Comparison of ENCODE assay signal across 13 cellular contexts in genomic region chr13:101649490-101650126, GRCh38.
DNase-seq lines count a peak whose midpoint lies in the region; ATAC-seq and TF ChIP-seq lines count a peak whose summit lies in the region.
"Had no signal": no experiment of that assay in that cellular context is flagged by ENCODE, and none has a peak within 500 bp of the region (broad histone marks: within the 10 kb centered on the region; RNA-seq: fewer than 3 reads in every experiment).

No MANE protein-coding gene starts in this region.

- DNase-seq in BJ (ENCODE audit: low read depth), result peak; percentile 33
- peak; percentile 36 for DNase-seq in NB4 (ENCODE audit: low read depth)
- DNase-seq in dedifferentiated amniotic fluid mesenchymal stem cell (ENCODE audit: extremely low spot score), result peak; percentile 69
- peak; percentile 34 for DNase-seq in myocyte (ENCODE audit: low read depth)
- no peak for DNase-seq in HT-29 (ENCODE audit: low spot score)
- DNase-seq in endothelial cell (ENCODE audit: low spot score), result no peak
- DNase-seq: erythroblast, Kasumi-1, NCI-H526 treated with DMSO at 0.1 percent for 48 hours, sigmoid colon, T-helper 1 cell had no signal

- no peaks in the 10 kb centered on the region for H3K27me3 Mint-ChIP-seq in endothelial cell (ENCODE audit: unreplicated experiment)

- TF ChIP-seq POLR2A in NB4 (IDR thresholded peaks at IDR 0.05; ENCODE audit: extremely low read depth, insufficient read length), result no peak

- H3K4me1 Mint-ChIP-seq in endothelial cell (ENCODE audit: unreplicated experiment), result no peaks in the 10 kb centered on the region

- POLR2A ChIA-PET in BJ (lab: Charles Lee), result no interaction called here

- ATAC-seq in HG02981 (IDR thresholded peaks at IDR 0.05; ENCODE audit: unreplicated experiment) (no peak), GM19351 (IDR thresholded peaks at IDR 0.05; ENCODE audit: unreplicated experiment) (no peak)

- H3K36me3 ChIP-seq in BJ (ENCODE audit: control insufficient read depth, insufficient read depth, low read length), result no peaks in the 10 kb centered on the region
- H3K36me3 ChIP-seq: sigmoid colon had no signal

- no peak overlapping the region for H3K4me3 Mint-ChIP-seq in endothelial cell (ENCODE audit: unreplicated experiment)

- H3K9me3 Mint-ChIP-seq in endothelial cell (ENCODE audit: unreplicated experiment), result no peaks in the 10 kb centered on the region

- TF ChIP-seq CTCF in BJ (IDR thresholded peaks at IDR 0.05; ENCODE audit: insufficient read depth, low read depth, low read length), result no peak
- no peak for TF ChIP-seq CTCF in NB4 (IDR thresholded peaks at IDR 0.05; ENCODE audit: low read depth, low read length)
- TF ChIP-seq CTCF in endothelial cell (IDR thresholded peaks at IDR 0.05; ENCODE audit: unreplicated experiment), result no peak

- CTCF ChIA-PET in BJ (lab: Yijun Ruan, JAX), result interaction anchor here (0.6 kb wide), 1 partner anchor 277 kb away, joined by 3 read pairs; no protein-coding TSS in a partner anchor

- no peaks in the 10 kb centered on the region for H3K36me3 Mint-ChIP-seq in endothelial cell (ENCODE audit: low read depth, unreplicated experiment)

- H3K4me3 ChIP-seq in BJ (ENCODE audit: low read depth, low read length) (no peak overlapping the region), NB4 (ENCODE audit: low read depth, low read length) (no peak overlapping the region)
- H3K4me3 ChIP-seq: sigmoid colon had no signal

- no peak overlapping the region for H3K27ac Mint-ChIP-seq in endothelial cell (ENCODE audit: unreplicated experiment)

- no peaks in the 10 kb centered on the region for H3K27me3 ChIP-seq in BJ (ENCODE audit: control insufficient read depth, insufficient read depth, low read length)
- H3K27me3 ChIP-seq: sigmoid colon had no signal

Comparison
In these comparisons a context has a peak if more than half of its experiments do, and no peak if none do; other contexts are left out.
1. DNase-seq: peak in BJ (single experiment), NB4 (single experiment), dedifferentiated amniotic fluid mesenchymal stem cell (single experiment) and myocyte (single experiment); none in HT-29 (single experiment) and endothelial cell (single experiment).